12 cellular contexts compared by ENCODE assay signal in genomic region chr1:15155760-15156743, GRCh38. TPM values are rescaled to one million over a fixed set of nuclear protein-coding genes. Genes with fewer than 3 reads are reported as not detected.
DNase-seq lines count a peak whose midpoint lies in the region; ATAC-seq, FAIRE-seq and TF ChIP-seq lines count a peak whose summit lies in the region.
"Had no signal": no experiment of that assay in that cellular context is flagged by ENCODE, and none has a peak within 500 bp of the region (broad histone marks: within the 10 kb centered on the region; RNA-seq: fewer than 3 reads in every experiment).

No MANE protein-coding gene starts in this region.

- H3K4me2 ChIP-seq in KMS-11 (peak overlapping the region; percentile 79), GM12878 (ENCODE audit: control insufficient read depth, insufficient read depth) (peak overlapping the region; percentile 87), osteoblast (ENCODE audit: insufficient read depth, low read length) (no peak overlapping the region)

- TF ChIP-seq RAD21 in GM12878 (IDR thresholded peaks at IDR 0.05; ENCODE audit: insufficient read depth, low read depth, low read length): no peak

- H3K4me3 ChIP-seq in KMS-11 (IDR thresholded peaks at IDR 0.05; ENCODE audit: insufficient read depth, low read depth, low read length): peak overlapping the region; percentile 76
- peak overlapping the region; percentile 65 for H3K4me3 ChIP-seq in GM12878
- no peak overlapping the region for H3K4me3 ChIP-seq in osteoblast (ENCODE audit: insufficient read depth, low read length)
- H3K4me3 ChIP-seq: SJSA1 had no signal

- CTCF ChIA-PET in GM12878 (lab: Yijun Ruan, JAX): interaction anchor here (0.6 to 2.7 kb wide), 14 partner anchors 9 to 148 kb away, joined by 3 to 20 read pairs (median 6); no protein-coding TSS in a partner anchor

- ATAC-seq in GM12878: peak; percentile 46
- ATAC-seq in HG03025 (IDR thresholded peaks at IDR 0.05; ENCODE audit: low FRiP score, unreplicated experiment): no peak
- no peak for ATAC-seq in HG02973 (IDR thresholded peaks at IDR 0.05; ENCODE audit: unreplicated experiment)
- ATAC-seq: HCT116 had no signal

- H3K9me3 ChIP-seq in GM12878 (replicated peaks; ENCODE audit: control insufficient read depth, insufficient read depth, low read length) (no peaks in the 10 kb centered on the region), osteoblast (ENCODE audit: low read depth, low read length) (no peaks in the 10 kb centered on the region)
- H3K9me3 ChIP-seq: SJSA1 had no signal

- peak; percentile 67 for DNase-seq in DMS 273 treated with DMSO at 0.1 percent for 48 hours (lab: John Stamatoyannopoulos, UW)
- DNase-seq in GM12878 (ENCODE audit: low read depth, low spot score): peak; percentile 53
- DNase-seq in osteoblast (ENCODE audit: insufficient read length, low spot score, missing footprints): peak; percentile 45
- no peak for DNase-seq in activated gamma-delta T cell (lab: John Stamatoyannopoulos, UW)
- DNase-seq in NOMO-1 treated with DMSO at 0.1 percent for 48 hours (lab: John Stamatoyannopoulos, UW; ENCODE audit: unreplicated experiment): no peak
- DNase-seq: activated effector memory CD4-positive, alpha-beta T cell treated with anti-CD3 and anti-CD28 coated beads, Interleukin-2, amount 50 U/mL, for 16 hours; MV-4-11 had no signal

- BruUV-seq in GM12878 (replicated peaks; lab: Mats Ljungman, UMichigan): TSS peak; percentile 56

- SMC1A ChIA-PET in GM12878 (lab: Charles Lee; ENCODE audit: uncharacterized antibody, unreplicated experiment): interaction anchor here (0.9 to 5.5 kb wide), 18 partner anchors 9 to 115 kb away, joined by 3 to 52 read pairs (median 8); no protein-coding TSS in a partner anchor

- H4K20me1 ChIP-seq in KMS-11 (ENCODE audit: insufficient read depth): no peaks in the 10 kb centered on the region
- no peaks in the 10 kb centered on the region for H4K20me1 ChIP-seq in GM12878 (ENCODE audit: control insufficient read depth, insufficient read depth)
- H4K20me1 ChIP-seq in osteoblast (ENCODE audit: insufficient read depth, low read length): no peaks in the 10 kb centered on the region

- in situ Hi-C loops in GM12878 (cut with MboI): no loop called here

- peak overlapping the region; percentile 67 for H3K27ac ChIP-seq in KMS-11
- peak overlapping the region; percentile 73 for H3K27ac ChIP-seq in GM12878 (ENCODE audit: control insufficient read depth, insufficient read depth)
- H3K27ac ChIP-seq in osteoblast (ENCODE audit: low read depth, low read length): no peak overlapping the region
- H3K27ac ChIP-seq: SJSA1 had no signal

- RAD21 ChIA-PET in GM12878 (lab: Charles Lee; ENCODE audit: unreplicated experiment): interaction anchor here (0.7 to 3.1 kb wide), 20 partner anchors 12 to 261 kb away, joined by 3 to 23 read pairs (median 4); partner anchors contain the start of gene FHAD1

- H3K4me1 ChIP-seq in KMS-11 (ENCODE audit: low read depth, poor library complexity, severe bottlenecking): peaks cover 55% of the 10 kb centered on the region
- H3K4me1 ChIP-seq in GM12878 (ENCODE audit: control insufficient read depth, insufficient read depth, low read length): peaks cover 36% of the 10 kb centered on the region
- H3K4me1 ChIP-seq in osteoblast (ENCODE audit: insufficient read depth, low read length): peaks cover 24% of the 10 kb centered on the region

- H3K9ac ChIP-seq in KMS-11: peak overlapping the region; percentile 23; the same call in 1 of the 2 replicates
- H3K9ac ChIP-seq in GM12878 (ENCODE audit: control insufficient read depth, insufficient read depth, low read length): peak overlapping the region; percentile 55

- H2AFZ ChIP-seq in KMS-11 (ENCODE audit: low read depth) (peak overlapping the region; percentile 52; the same call in 1 of the 2 replicates), GM12878 (ENCODE audit: control insufficient read depth, low read depth, low read length) (peak overlapping the region; percentile 82), osteoblast (ENCODE audit: low read length) (no peak overlapping the region)

- 0 out of 2 replicates have a peak, but pooled peaks have one; percentile 22 for TF ChIP-seq POLR2A in GM12878 (IDR thresholded peaks at IDR 0.05; ENCODE audit: low read depth, low read length)

- H3K27me3 ChIP-seq in KMS-11 (ENCODE audit: insufficient read depth, low read depth) (no peaks in the 10 kb centered on the region), GM12878 (replicated peaks in 1 of 2; ENCODE audit: control insufficient read depth in 2 of 2, insufficient read depth in 2 of 2, low read length in 1 of 2) (peaks cover 8 to 16% of the 10 kb centered on the region in 2 experiments; a peak in 3 of 4 replicates), osteoblast (ENCODE audit: insufficient read depth, low read length) (peaks cover 7% of the 10 kb centered on the region)
- H3K27me3 ChIP-seq: SJSA1 had no signal

- WGBS in GM12878 (ENCODE audit: insufficient coverage, insufficient replicate concordance, low lambda C conversion rate, missing lambda C conversion rate): 54% methylated on average over 14 of the region's 14 CpGs

- POLR2A ChIA-PET in GM12878 (lab: Charles Lee): interaction anchor here (0.6 to 2.6 kb wide), 11 partner anchors 12 to 276 kb away, joined by 3 to 12 read pairs (median 4); no protein-coding TSS in a partner anchor

- 0 out of 4 replicates have a peak, but pooled peaks of 1 of the 2 experiments have one; percentile 23 for TF ChIP-seq EP300 in GM12878 (IDR thresholded peaks at IDR 0.05; ENCODE audit: borderline replicate concordance in 1 of 2, control insufficient read depth in 1 of 2, low read depth in 2 of 2, low read length in 2 of 2)

- intact Hi-C loops in GM12878 (cut with micrococcal nuclease; ENCODE audit: unreplicated experiment): loop anchor here (5.0 kb wide), 1 partner anchor 91 kb away; the partner anchor contains the start of gene FHAD1

- no peak for TF ChIP-seq CTCF in KMS-11 (conservative IDR thresholded peaks at IDR 0.05; ENCODE audit: low read depth, low read length)
- TF ChIP-seq CTCF in GM12878 (IDR thresholded peaks at IDR 0.05 in 2 of 3, conservative IDR thresholded peaks at IDR 0.05 in 1 of 3; ENCODE audit: control insufficient read depth in 2 of 3, extremely low read depth in 1 of 3, insufficient read depth in 1 of 3, low read depth in 3 of 3, low read length in 3 of 3): no peak
- no peak for TF ChIP-seq CTCF in osteoblast (IDR thresholded peaks at IDR 0.05; ENCODE audit: extremely low read depth, low read depth, low read length)

- no peaks in the 10 kb centered on the region for H3K79me2 ChIP-seq in KMS-11 (ENCODE audit: insufficient read depth, low read depth)
- H3K79me2 ChIP-seq in GM12878 (ENCODE audit: control insufficient read depth, insufficient read depth, low read length): peaks cover 27% of the 10 kb centered on the region
- no peaks in the 10 kb centered on the region for H3K79me2 ChIP-seq in osteoblast (ENCODE audit: insufficient read depth, low read length)

- FAIRE-seq in GM12878 (lab: Jason Lieb, UNC): peak; percentile 13

- H3K36me3 ChIP-seq in KMS-11 (ENCODE audit: insufficient read depth): no peaks in the 10 kb centered on the region
- H3K36me3 ChIP-seq in GM12878 (ENCODE audit: control insufficient read depth in 2 of 2, insufficient read depth in 2 of 2, low read length in 1 of 2): no peaks in the 10 kb centered on the region; a peak in 1 of 4 replicates
- H3K36me3 ChIP-seq in osteoblast (ENCODE audit: insufficient read depth, low read length): no peaks in the 10 kb centered on the region

TF ChIP-seq in GM12878, 131 proteins besides CTCF, POLR2A, EP300 and RAD21 (continues in another document):
- no peak for TF ChIP-seq KAT2A (conservative IDR thresholded peaks at IDR 0.05; ENCODE audit: control insufficient read depth, low read depth, low read length)
- TF ChIP-seq RELB (IDR thresholded peaks at IDR 0.05; ENCODE audit: low read depth): peak; percentile 63; the same call in 1 of the 2 replicates
- TF ChIP-seq FOS (IDR thresholded peaks at IDR 0.05; ENCODE audit: borderline replicate concordance, extremely low read depth, insufficient read length): no peak
- no peak for TF ChIP-seq IRF4 (IDR thresholded peaks at IDR 0.05; ENCODE audit: low read depth, low read length)
- TF ChIP-seq MYC (IDR thresholded peaks at IDR 0.05; ENCODE audit: insufficient read depth, insufficient read length, insufficient replicate concordance, low read length, severe bottlenecking): no peak
- no peak for TF ChIP-seq ZNF24 (IDR thresholded peaks at IDR 0.05)
- TF ChIP-seq BCL11A (IDR thresholded peaks at IDR 0.05; ENCODE audit: low read depth, low read length): no peak
- TF ChIP-seq CHD2 (IDR thresholded peaks at IDR 0.05; ENCODE audit: borderline replicate concordance, low read depth, low read length): no peak
- TF ChIP-seq POLR2AphosphoS5 (IDR thresholded peaks at IDR 0.05; ENCODE audit: low read length): no peak

RNA-seq across cellular contexts. Expression of gene TMEM51, which starts 2.5 kb away (rescaled TPM):
- total RNA-seq in GM12878 (2013; cell fraction: nucleolus; rRNA removed): 5.5 and 5.8 TPM in 2 replicates
- total RNA-seq in GM12878 (2014; rRNA removed) (3.0 and 3.2 TPM in 2 replicates), GM12878 (2014; rRNA removed; fragmentation: Illumina TruSeq; extraction: Trizol) (1.7 and 2.0 TPM in 2 replicates), GM12878 (2021) (4.2 TPM in 2 replicates), osteoblast (0.59 and 0.72 TPM in 2 replicates)
- 1.9 TPM for polyA plus RNA-seq in GM12878 (2011; ENCODE audit: low read depth)
- polyA plus RNA-seq in GM12878 (2011; rRNA removed) (2.1 and 3.2 TPM in 2 replicates), GM12878 (2014; fragmentation: Illumina TruSeq; extraction: Trizol) (1.7 and 3.2 TPM in 2 replicates), GM12878 (2014; fragmentation: Nextera tagmentation; extraction: Ambion mirVana) (under 1 TPM; 0.55 to 0.93 TPM), GM12878 (2014; rRNA removed) (3.9 and 4.8 TPM in 2 replicates), GM12878 (2016; fragmentation: Nextera tagmentation; extraction: Ambion mirVana) (1 to 10 TPM; 2.2 to 3.6 TPM)
- 3.2 TPM in 2 replicates for polyA plus RNA-seq in GM12878 (2011; cell fraction: cytosol; rRNA removed)
- polyA plus RNA-seq in GM12878 (2011; cell fraction: nucleus; rRNA removed): 2.3 and 2.7 TPM in 2 replicates
- polyA plus RNA-seq in GM12878 (2012): 2.9 and 4.9 TPM in 2 replicates
- polyA minus RNA-seq in GM12878 (2011; rRNA and poly(A)+ RNA removed): 1.5 and 2.5 TPM in 2 replicates
- polyA minus RNA-seq in GM12878 (2011; cell fraction: cytosol; rRNA and poly(A)+ RNA removed): 0.67 and 0.94 TPM in 2 replicates
- polyA minus RNA-seq in GM12878 (2011; cell fraction: nucleus; rRNA and poly(A)+ RNA removed): 0.67 and 1.1 TPM in 2 replicates

Comparison
In these comparisons a context has a peak if more than half of its experiments do, and no peak if none do; other contexts are left out.
1. DNase-seq: peak in DMS 273 treated with DMSO at 0.1 percent for 48 hours (single experiment), GM12878 (single experiment) and osteoblast (single experiment); none in activated gamma-delta T cell (single experiment) and NOMO-1 treated with DMSO at 0.1 percent for 48 hours (single experiment).